ENCODE assay signal across 15 cellular contexts in genomic region chr19:19133985-19134384, GRCh38. TPM values are rescaled to one million over a fixed set of nuclear protein-coding genes. Genes with fewer than 3 reads are reported as not detected.
DNase-seq lines count a peak whose midpoint lies in the region; ATAC-seq and TF ChIP-seq lines count a peak whose summit lies in the region.
"Had no signal": no experiment of that assay in that cellular context is flagged by ENCODE, and none has a peak within 500 bp of the region (broad histone marks: within the 10 kb centered on the region; RNA-seq: fewer than 3 reads in every experiment).

No MANE protein-coding gene starts in this region.

- H3K4me1 ChIP-seq in endodermal cell (ENCODE audit: control insufficient read depth, insufficient read depth, low read length) (no peaks in the 10 kb centered on the region), sigmoid colon (peaks cover 0 to 22% (median 13%) of the 10 kb centered on the region in 4 donors)

- DNase-seq in activated naive CD4-positive, alpha-beta T cell treated with anti-CD3 and anti-CD28 coated beads, Interleukin-2, amount 10 ng/mL, durations not matched to agents 7 days and 5 days = no peak
- no peak for DNase-seq in activated naive CD4-positive, alpha-beta T cell treated with Interleukin-2 at 50 U/mL for 16 hours
- DNase-seq in natural killer cell (no peak), endodermal cell (peak; percentile 18), sigmoid colon (no peak), progenitor cell of endocrine pancreas (ENCODE audit: low spot score, unreplicated experiment) (no peak)
- DNase-seq in natural killer cell treated with Interleukin-12 subunit alpha and Interleukin-12 subunit beta and Interleukin-15 and Interleukin-18, amount 100 ng/mL, for 72 hours (ENCODE audit: low spot score) = no peak
- DNase-seq in activated T-cell treated with anti-CD3 and anti-CD28 coated beads, Interleukin-2, amount 50 U/mL, for 4 hours = no peak
- DNase-seq: 8988T, COR-L47, DMS 273 treated with DMSO at 0.1 percent for 48 hours, GM23248 had no signal

- TF ChIP-seq EP300 in sigmoid colon (IDR thresholded peaks at IDR 0.05) = no peak

- intact Hi-C loops in natural killer cell (cut with micrococcal nuclease) = no loop called here
- intact Hi-C loops in sigmoid colon (cut with DNase I) = no loop called here

- H3K4me1 Mint-ChIP-seq in activated naive CD4-positive, alpha-beta T cell treated with anti-CD3 and anti-CD28 coated beads, Interleukin-2, amount 10 ng/mL, durations not matched to agents 7 days and 5 days = peaks cover 29% of the 10 kb centered on the region
- H3K4me1 Mint-ChIP-seq in natural killer cell (peaks cover 16 to 29% of the 10 kb centered on the region in 2 donors), endodermal cell (peaks cover 14% of the 10 kb centered on the region), progenitor cell of endocrine pancreas (ENCODE audit: low read depth) (peaks cover 12% of the 10 kb centered on the region)
- H3K4me1 Mint-ChIP-seq in natural killer cell treated with Interleukin-12 subunit alpha and Interleukin-12 subunit beta and Interleukin-15 and Interleukin-18, amount 100 ng/mL, for 72 hours (ENCODE audit: low read depth in 2 of 2) = peaks cover 17 to 25% of the 10 kb centered on the region in 2 donors
- peaks cover 24% of the 10 kb centered on the region for H3K4me1 Mint-ChIP-seq in activated T-cell treated with anti-CD3 and anti-CD28 coated beads, Interleukin-2, amount 50 U/mL, for 4 hours (ENCODE audit: low read depth)

- peaks cover 24% of the 10 kb centered on the region for H3K36me3 ChIP-seq in endodermal cell (ENCODE audit: control insufficient read depth, insufficient read depth, low read length)
- peaks cover 0 to 11% (median 3%) of the 10 kb centered on the region in 4 donors for H3K36me3 ChIP-seq in sigmoid colon

- H3K27ac ChIP-seq in endodermal cell (ENCODE audit: low read depth, low read length) (no peak overlapping the region), sigmoid colon (no peak overlapping the region)
- H3K27ac ChIP-seq: GM23248 had no signal

- TF ChIP-seq CTCF in natural killer cell (IDR thresholded peaks at IDR 0.05) (no peak), endodermal cell (conservative IDR thresholded peaks at IDR 0.05) (no peak), sigmoid colon (IDR thresholded peaks at IDR 0.05) (no peak), progenitor cell of endocrine pancreas (IDR thresholded peaks at IDR 0.05; ENCODE audit: unreplicated experiment) (no peak)

- ATAC-seq in natural killer cell = no peak
- ATAC-seq in natural killer cell treated with Interleukin-12 subunit alpha and Interleukin-12 subunit beta and Interleukin-15 and Interleukin-18, amount 100 ng/mL, for 72 hours = no peak
- ATAC-seq in activated T-cell treated with anti-CD3 and anti-CD28 coated beads, Interleukin-2, amount 50 U/mL, for 4 hours = no peak

- no peak overlapping the region for H3K9ac ChIP-seq in endodermal cell (ENCODE audit: extremely low read depth, low read length, poor library complexity, severe bottlenecking)
- H3K9ac ChIP-seq: GM23248 had no signal

- peaks cover 11% of the 10 kb centered on the region for H3K9me3 Mint-ChIP-seq in activated naive CD4-positive, alpha-beta T cell treated with anti-CD3 and anti-CD28 coated beads, Interleukin-2, amount 10 ng/mL, durations not matched to agents 7 days and 5 days
- no peaks in the 10 kb centered on the region for H3K9me3 Mint-ChIP-seq in natural killer cell
- no peaks in the 10 kb centered on the region for H3K9me3 Mint-ChIP-seq in natural killer cell treated with Interleukin-12 subunit alpha and Interleukin-12 subunit beta and Interleukin-15 and Interleukin-18, amount 100 ng/mL, for 72 hours
- peaks cover 11% of the 10 kb centered on the region for H3K9me3 Mint-ChIP-seq in endodermal cell
- no peaks in the 10 kb centered on the region for H3K9me3 Mint-ChIP-seq in activated T-cell treated with anti-CD3 and anti-CD28 coated beads, Interleukin-2, amount 50 U/mL, for 4 hours
- H3K9me3 Mint-ChIP-seq in progenitor cell of endocrine pancreas (ENCODE audit: low read depth) = peaks cover 4% of the 10 kb centered on the region

- peaks cover 16% of the 10 kb centered on the region for H3K27me3 Mint-ChIP-seq in activated naive CD4-positive, alpha-beta T cell treated with anti-CD3 and anti-CD28 coated beads, Interleukin-2, amount 10 ng/mL, durations not matched to agents 7 days and 5 days
- H3K27me3 Mint-ChIP-seq in natural killer cell (ENCODE audit: low read depth in 2 of 2) = no peaks in the 10 kb centered on the region
- no peaks in the 10 kb centered on the region for H3K27me3 Mint-ChIP-seq in natural killer cell treated with Interleukin-12 subunit alpha and Interleukin-12 subunit beta and Interleukin-15 and Interleukin-18, amount 100 ng/mL, for 72 hours
- H3K27me3 Mint-ChIP-seq in endodermal cell (ENCODE audit: insufficient read depth) = peaks cover 11% of the 10 kb centered on the region
- no peaks in the 10 kb centered on the region for H3K27me3 Mint-ChIP-seq in activated T-cell treated with anti-CD3 and anti-CD28 coated beads, Interleukin-2, amount 50 U/mL, for 4 hours (ENCODE audit: low read depth)
- peaks cover 4% of the 10 kb centered on the region for H3K27me3 Mint-ChIP-seq in progenitor cell of endocrine pancreas

- WGBS in endodermal cell (ENCODE audit: insufficient coverage in 1 of 2, insufficient read length in 1 of 2), 2 experiments = 83 to 99% methylated on average over 4 to 6 of the region's 6 CpGs
- 88 to 93% methylated on average over 6 of the region's 6 CpGs for WGBS in sigmoid colon, 2 donors

- no peak for TF ChIP-seq POLR2A in sigmoid colon (IDR thresholded peaks at IDR 0.05)

- CTCF ChIA-PET in activated naive CD4-positive, alpha-beta T cell treated with anti-CD3 and anti-CD28 coated beads, Interleukin-2, amount 10 ng/mL, durations not matched to agents 7 days and 5 days (lab: Charles Lee) = interaction anchor here (1.7 to 2.2 kb wide), 2 partner anchors 12 to 24 kb away, joined by 4 to 5 read pairs; no protein-coding TSS in a partner anchor

- peak overlapping the region; percentile 70 for H3K27ac Mint-ChIP-seq in activated naive CD4-positive, alpha-beta T cell treated with anti-CD3 and anti-CD28 coated beads, Interleukin-2, amount 10 ng/mL, durations not matched to agents 7 days and 5 days
- H3K27ac Mint-ChIP-seq in natural killer cell (no peak overlapping the region), endodermal cell (no peak overlapping the region), progenitor cell of endocrine pancreas (no peak overlapping the region)
- H3K27ac Mint-ChIP-seq in natural killer cell treated with Interleukin-12 subunit alpha and Interleukin-12 subunit beta and Interleukin-15 and Interleukin-18, amount 100 ng/mL, for 72 hours = no peak overlapping the region
- H3K27ac Mint-ChIP-seq: CD8-positive, alpha-beta memory T cell had no signal

- peaks cover 7% of the 10 kb centered on the region for H3K36me3 Mint-ChIP-seq in activated naive CD4-positive, alpha-beta T cell treated with anti-CD3 and anti-CD28 coated beads, Interleukin-2, amount 10 ng/mL, durations not matched to agents 7 days and 5 days
- no peaks in the 10 kb centered on the region for H3K36me3 Mint-ChIP-seq in natural killer cell
- no peaks in the 10 kb centered on the region for H3K36me3 Mint-ChIP-seq in natural killer cell treated with Interleukin-12 subunit alpha and Interleukin-12 subunit beta and Interleukin-15 and Interleukin-18, amount 100 ng/mL, for 72 hours
- H3K36me3 Mint-ChIP-seq in endodermal cell (ENCODE audit: low read depth) = peaks cover 31% of the 10 kb centered on the region
- H3K36me3 Mint-ChIP-seq in activated T-cell treated with anti-CD3 and anti-CD28 coated beads, Interleukin-2, amount 50 U/mL, for 4 hours (ENCODE audit: insufficient read depth) = peaks cover 11% of the 10 kb centered on the region
- peaks cover 6% of the 10 kb centered on the region for H3K36me3 Mint-ChIP-seq in progenitor cell of endocrine pancreas (ENCODE audit: insufficient read depth)

- H3K4me3 ChIP-seq in endodermal cell (ENCODE audit: low read length) = no peak overlapping the region
- H3K4me3 ChIP-seq in sigmoid colon = no peak overlapping the region
- H3K4me3 ChIP-seq: BLaER1 treated with 17β-estradiol and CSF1 and Interleukin-3, amounts not matched to agents 10 nM and 100 nM; GM23248; HAP-1 had no signal

- peaks cover 13% of the 10 kb centered on the region for H3K9me3 ChIP-seq in endodermal cell (ENCODE audit: control insufficient read depth, low read length)
- H3K9me3 ChIP-seq in sigmoid colon = peaks cover 5 to 10% (median 7%) of the 10 kb centered on the region in 4 donors
- H3K9me3 ChIP-seq: HAP-1 had no signal

- H3K4me3 Mint-ChIP-seq in activated naive CD4-positive, alpha-beta T cell treated with anti-CD3 and anti-CD28 coated beads, Interleukin-2, amount 10 ng/mL, durations not matched to agents 7 days and 5 days = no peak overlapping the region
- H3K4me3 Mint-ChIP-seq in natural killer cell (peak overlapping the region; percentile 42), endodermal cell (no peak overlapping the region), progenitor cell of endocrine pancreas (ENCODE audit: low read depth) (no peak overlapping the region)
- no peak overlapping the region for H3K4me3 Mint-ChIP-seq in natural killer cell treated with Interleukin-12 subunit alpha and Interleukin-12 subunit beta and Interleukin-15 and Interleukin-18, amount 100 ng/mL, for 72 hours
- H3K4me3 Mint-ChIP-seq in activated T-cell treated with anti-CD3 and anti-CD28 coated beads, Interleukin-2, amount 50 U/mL, for 4 hours = no peak overlapping the region
- H3K4me3 Mint-ChIP-seq: CD8-positive, alpha-beta memory T cell had no signal

- H3K27me3 ChIP-seq in endodermal cell (ENCODE audit: control insufficient read depth, insufficient read depth, low read length, poor library complexity, severe bottlenecking) = no peaks in the 10 kb centered on the region
- H3K27me3 ChIP-seq in sigmoid colon = no peaks in the 10 kb centered on the region
- H3K27me3 ChIP-seq: BLaER1 treated with 17β-estradiol and CSF1 and Interleukin-3, amounts not matched to agents 10 nM and 100 nM had no signal

RNA-seq across cellular contexts. Expression of gene TMEM161A, which starts 4.3 kb away (rescaled TPM):
- total RNA-seq in natural killer cell (10 to 100 TPM; 13.9 to 16.5 (median 14.2) TPM), endodermal cell (10 to 100 TPM; 56.1 to 66.6 TPM), sigmoid colon (10 to 100 TPM; 14.8 to 28.0 (median 18.3) TPM), progenitor cell of endocrine pancreas (38.8 and 42.3 TPM in 2 replicates)
- 10 to 100 TPM; 22.0 to 38.1 TPM for total RNA-seq in natural killer cell treated with Interleukin-12 subunit alpha and Interleukin-12 subunit beta and Interleukin-15 and Interleukin-18, amount 100 ng/mL, for 72 hours
- polyA plus RNA-seq in endodermal cell (2013, experiment 1 of 2) = 40.4 TPM
- polyA plus RNA-seq in endodermal cell (2013, experiment 2 of 2) = 37.8 TPM
- 10 to 100 TPM; 42.3 to 43.2 (median 43.1) TPM for total RNA-seq in activated T-cell treated with anti-CD3 and anti-CD28 coated beads, Interleukin-2, amount 50 U/mL, for 4 hours
- 10 to 100 TPM in 1 of 3 donors, 1 to 10 TPM in 2; 3.0 to 22.6 (median 4.4) TPM for polyA plus RNA-seq in sigmoid colon

RNA-seq across cellular contexts. Expression of gene MEF2B, which starts 36.1 kb away (rescaled TPM):
- total RNA-seq in natural killer cell (1 to 10 TPM; 4.7 to 7.0 (median 5.6) TPM), endodermal cell (1 to 10 TPM; 1.2 to 1.6 TPM), sigmoid colon (not detected), progenitor cell of endocrine pancreas (4.2 and 4.4 TPM in 2 replicates)
- 1 to 10 TPM; 2.4 to 5.9 TPM for total RNA-seq in natural killer cell treated with Interleukin-12 subunit alpha and Interleukin-12 subunit beta and Interleukin-15 and Interleukin-18, amount 100 ng/mL, for 72 hours
- 0.64 TPM for polyA plus RNA-seq in endodermal cell (2013, experiment 1 of 2)
- polyA plus RNA-seq in endodermal cell (2013, experiment 2 of 2) = 0.99 TPM
- total RNA-seq in activated T-cell treated with anti-CD3 and anti-CD28 coated beads, Interleukin-2, amount 50 U/mL, for 4 hours = 1 to 10 TPM; 2.2 to 3.7 (median 2.3) TPM
- polyA plus RNA-seq in sigmoid colon = 1 to 10 TPM in 1 of 3 donors, not detected in 2; 2.2 TPM
- polyA plus RNA-seq: CD8-positive, alpha-beta memory T cell had no signal

RNA-seq across cellular contexts. Expression of gene BORCS8, which starts 58.0 kb away (rescaled TPM):
- total RNA-seq in natural killer cell (10 to 100 TPM; 28.2 to 42.4 (median 33.2) TPM), endodermal cell (10 to 100 TPM; 22.6 to 34.3 TPM), sigmoid colon (10 to 100 TPM in 3 of 4 donors, 1 to 10 TPM in 1; 9.3 to 16.9 (median 11.9) TPM), progenitor cell of endocrine pancreas (28.9 and 33.9 TPM in 2 replicates)
- 10 to 100 TPM; 47.2 to 64.5 TPM for total RNA-seq in natural killer cell treated with Interleukin-12 subunit alpha and Interleukin-12 subunit beta and Interleukin-15 and Interleukin-18, amount 100 ng/mL, for 72 hours
- polyA plus RNA-seq in endodermal cell (2013, experiment 1 of 2) = 18.4 TPM
- polyA plus RNA-seq in endodermal cell (2013, experiment 2 of 2) = 15.1 TPM
- total RNA-seq in activated T-cell treated with anti-CD3 and anti-CD28 coated beads, Interleukin-2, amount 50 U/mL, for 4 hours = 10 to 100 TPM; 38.0 to 43.1 (median 38.6) TPM
- polyA plus RNA-seq in sigmoid colon = 10 to 100 TPM; 30.6 to 39.3 (median 37.8) TPM

RNA-seq across cellular contexts. Expression of gene RFXANK, which starts 58.1 kb away (rescaled TPM):
- total RNA-seq in natural killer cell (10 to 100 TPM; 50.1 to 67.5 (median 66.0) TPM), endodermal cell (100 to 1,000 TPM; 117 to 122 TPM), sigmoid colon (10 to 100 TPM; 34.2 to 56.1 (median 54.9) TPM), progenitor cell of endocrine pancreas (134 and 135 TPM in 2 replicates)
- total RNA-seq in natural killer cell treated with Interleukin-12 subunit alpha and Interleukin-12 subunit beta and Interleukin-15 and Interleukin-18, amount 100 ng/mL, for 72 hours = 100 to 1,000 TPM in 1 of 2 donors, 10 to 100 TPM in 1; 45.2 to 107 TPM
- polyA plus RNA-seq in endodermal cell (2013, experiment 1 of 2) = 85.2 TPM
- 71.0 TPM for polyA plus RNA-seq in endodermal cell (2013, experiment 2 of 2)
- total RNA-seq in activated T-cell treated with anti-CD3 and anti-CD28 coated beads, Interleukin-2, amount 50 U/mL, for 4 hours = 100 to 1,000 TPM; 110 to 120 (median 118) TPM
- 10 to 100 TPM; 78.6 to 91.7 (median 87.1) TPM for polyA plus RNA-seq in sigmoid colon
